In genomic region chr20:62373631-62374179, GRCh38 we compare ENCODE assay signal across 1 cellular context.
A peak's percentile ranks its signal among the peaks of the same experiment; 100 is the strongest.
TF ChIP-seq lines count a peak whose summit lies in the region.

No MANE protein-coding gene starts in this region.

TF ChIP-seq in K562, 482 proteins besides CTCF, POLR2A, EP300 and RAD21:
- TF ChIP-seq ZBTB33 (CRISPR knock-in tag; IDR thresholded peaks at IDR 0.05) = peak; percentile 69
- TF ChIP-seq, protein P1, sequence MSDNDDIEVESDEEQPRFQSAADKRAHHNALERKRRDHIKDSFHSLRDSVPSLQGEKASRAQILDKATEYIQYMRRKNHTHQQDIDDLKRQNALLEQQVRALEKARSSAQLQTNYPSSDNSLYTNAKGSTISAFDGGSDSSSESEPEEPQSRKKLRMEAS (CRISPR knock-in tag; IDR thresholded peaks at IDR 0.05) = 0 out of 2 replicates have a peak, but pooled peaks have one; percentile 0
